In the genomic region with DNA sequence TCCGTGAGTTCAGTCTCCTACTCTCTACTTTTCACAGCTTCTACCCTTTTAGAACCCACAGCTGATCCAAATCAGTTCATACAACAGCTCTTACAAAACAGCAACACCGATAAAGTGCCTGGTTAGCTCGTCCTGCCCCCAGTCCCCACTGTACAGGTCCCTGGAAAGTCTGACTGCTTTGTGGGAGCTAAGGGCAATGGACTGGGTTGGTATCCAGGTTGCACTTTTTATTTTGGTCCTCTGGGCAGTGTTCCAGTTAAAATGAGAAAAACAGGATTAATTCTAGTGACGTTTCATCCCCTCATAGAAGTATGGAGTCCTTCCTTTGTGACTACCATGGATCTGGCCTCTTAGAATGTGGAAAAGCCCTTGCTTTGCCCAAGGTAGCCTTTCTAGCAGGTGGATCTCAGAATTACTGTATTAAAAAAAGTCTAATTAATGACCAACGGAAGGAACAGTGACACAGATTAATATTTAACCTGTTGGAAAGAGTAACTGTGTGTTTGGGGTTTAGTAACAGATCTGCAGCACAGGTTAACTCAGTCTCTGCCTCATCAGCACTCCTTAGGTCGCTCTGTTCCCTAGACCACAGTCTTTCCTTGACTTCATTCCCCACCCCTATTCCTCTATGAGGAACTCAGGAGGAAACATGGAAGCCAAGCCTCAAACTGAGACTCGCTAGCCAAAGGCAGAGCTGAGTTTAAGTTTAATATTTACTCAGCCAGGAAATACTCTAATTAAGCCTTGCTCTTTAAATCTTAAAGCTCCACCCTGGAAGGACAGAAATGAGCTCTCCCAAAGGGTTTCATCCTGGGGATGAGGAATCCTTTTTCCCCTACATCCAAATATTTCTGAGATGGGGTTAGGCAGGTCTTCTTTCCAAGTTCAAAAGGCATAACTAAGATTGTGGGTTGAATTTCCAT, we compare ENCODE assay signal across 22 cellular contexts. TPM values are rescaled to one million over a fixed set of nuclear protein-coding genes. Genes with fewer than 3 reads are reported as not detected.
A peak's percentile ranks its signal among the peaks of the same experiment; 100 is the strongest.
DNase-seq lines count a peak whose midpoint lies in the region; ATAC-seq, FAIRE-seq and TF ChIP-seq lines count a peak whose summit lies in the region.
"Had no signal": no experiment of that assay in that cellular context is flagged by ENCODE, and none has a peak within 500 bp of the region (broad histone marks: within the 10 kb centered on the region; RNA-seq: fewer than 3 reads in every experiment).

No MANE protein-coding gene starts in this region.

- H3K27ac ChIP-seq in left ventricle myocardium inferior (replicated peaks), result peak overlapping the region; percentile 17
- peak overlapping the region; percentile 83 to 87 for H3K27ac ChIP-seq in kidney (ENCODE audit: low read depth in 2 of 2, low read length in 2 of 2)
- no peak overlapping the region for H3K27ac ChIP-seq in mesendoderm (ENCODE audit: low read depth, low read length)
- H3K27ac ChIP-seq: 22Rv1, GM23248, KMS-11, transverse colon had no signal

- no CpG with 5 or more reads among the region's 7 CpGs for WGBS in mesendoderm (ENCODE audit: extremely low coverage, insufficient coverage, low lambda C conversion rate)

- no peak overlapping the region for H2BK5ac ChIP-seq in mesendoderm (ENCODE audit: low read length)

- peaks cover 35% of the 10 kb centered on the region for H3K4me1 ChIP-seq in left ventricle myocardium inferior
- H3K4me1 ChIP-seq in kidney (ENCODE audit: control insufficient read depth in 1 of 2, insufficient read depth in 1 of 2, low read depth in 1 of 2, low read length in 2 of 2), result peaks cover 20 to 37% of the 10 kb centered on the region in 2 donors
- peaks cover 24% of the 10 kb centered on the region for H3K4me1 ChIP-seq in mucosa of stomach (ENCODE audit: control insufficient read depth, insufficient read depth, low read length)
- no peaks in the 10 kb centered on the region for H3K4me1 ChIP-seq in mesendoderm (ENCODE audit: control insufficient read depth, low read depth, low read length)

- peaks cover 9% of the 10 kb centered on the region for H3K9me3 ChIP-seq in left ventricle myocardium inferior (replicated peaks)
- H3K9me3 ChIP-seq in kidney (ENCODE audit: control insufficient read depth in 1 of 2, low read length in 2 of 2), result peaks cover 0 to 2% of the 10 kb centered on the region in 2 donors
- H3K9me3 ChIP-seq in mucosa of stomach (ENCODE audit: control insufficient read depth, low read length), result no peaks in the 10 kb centered on the region
- H3K9me3 ChIP-seq: transverse colon had no signal

- intact Hi-C loops in left ventricle myocardium inferior (cut with micrococcal nuclease) (no loop called here), left cardiac atrium (cut with DNase I) (no loop called here), kidney (cut with DNase I) (no loop called here)

- no peak overlapping the region for H3K4me2 ChIP-seq in mesendoderm (ENCODE audit: low read length)
- H3K4me2 ChIP-seq: KMS-11 had no signal

- H3K23ac ChIP-seq in mesendoderm (ENCODE audit: low read length), result no peak overlapping the region

- H2BK120ac ChIP-seq in mesendoderm (ENCODE audit: low read depth, low read length), result no peak overlapping the region

- no peaks in the 10 kb centered on the region for H3K79me1 ChIP-seq in mesendoderm (ENCODE audit: low read length)

- TF ChIP-seq CTCF in left ventricle myocardium inferior (IDR thresholded peaks at IDR 0.05; ENCODE audit: borderline replicate concordance) (no peak), kidney (IDR thresholded peaks at IDR 0.05; ENCODE audit: borderline replicate concordance, extremely low read depth, insufficient read depth) (no peak)

- H3K27me3 ChIP-seq in left ventricle myocardium inferior (ENCODE audit: low read depth) (no peaks in the 10 kb centered on the region), mucosa of stomach (ENCODE audit: control insufficient read depth, insufficient read depth, low read length) (no peaks in the 10 kb centered on the region), mesendoderm (ENCODE audit: insufficient read depth, low read length, poor library complexity) (no peaks in the 10 kb centered on the region)
- H3K27me3 ChIP-seq: transverse colon had no signal

- no peak for ATAC-seq in left cardiac atrium
- ATAC-seq: activated CD4-positive, alpha-beta T cell treated with anti-CD3 and anti-CD28 coated beads for 36 hours; activated naive CD8-positive, alpha-beta T cell treated with anti-CD3 and anti-CD28 coated beads, Interleukin-2, amount 50 U/mL, for 24 hours; CD8-positive, alpha-beta T cell; natural killer cell had no signal

- H3K18ac ChIP-seq in mesendoderm (ENCODE audit: low read length), result no peak overlapping the region

- H4K8ac ChIP-seq in mesendoderm (ENCODE audit: low read depth, low read length), result no peak overlapping the region

- H3K4me3 ChIP-seq in left ventricle myocardium inferior (no peak overlapping the region), kidney (ENCODE audit: low read length in 2 of 2) (peak overlapping the region; percentile 7 to 15), mucosa of stomach (ENCODE audit: low read length) (no peak overlapping the region), mesendoderm (ENCODE audit: low read length) (no peak overlapping the region)
- H3K4me3 ChIP-seq: GM23248, transverse colon had no signal

- H3K36me3 ChIP-seq in left ventricle myocardium inferior, result no peaks in the 10 kb centered on the region
- H3K36me3 ChIP-seq in kidney (ENCODE audit: control insufficient read depth in 1 of 2, insufficient read depth in 2 of 2, low read length in 2 of 2), result no peaks in the 10 kb centered on the region
- no peaks in the 10 kb centered on the region for H3K36me3 ChIP-seq in mucosa of stomach (ENCODE audit: control insufficient read depth, insufficient read depth, low read length)
- no peaks in the 10 kb centered on the region for H3K36me3 ChIP-seq in mesendoderm (ENCODE audit: control insufficient read depth, insufficient read depth, low read length)
- H3K36me3 ChIP-seq: transverse colon had no signal

- no peak overlapping the region for H2AK5ac ChIP-seq in mesendoderm (ENCODE audit: low read length)

- H3K9ac ChIP-seq in kidney (ENCODE audit: low read length in 2 of 2) (peak overlapping the region in 1 of 2 donors; percentile 38), mucosa of stomach (ENCODE audit: low read length) (peak overlapping the region; percentile 2), mesendoderm (ENCODE audit: low read length) (no peak overlapping the region)
- H3K9ac ChIP-seq: GM23248, KMS-11 had no signal

- no peak for FAIRE-seq in kidney (lab: Jason Lieb, UNC)
- FAIRE-seq: G401.6 had no signal

- no peak for DNase-seq in left ventricle myocardium inferior
- no peak for DNase-seq in left cardiac atrium
- no peak for DNase-seq in kidney
- no peak for DNase-seq in AML-193 (lab: John Stamatoyannopoulos, UW)
- no peak for DNase-seq in mesendoderm
- DNase-seq in GM03348 (ENCODE audit: low spot score), result no peak
- DNase-seq in NCI-H1105 treated with DMSO at 0.1 percent for 48 hours (lab: John Stamatoyannopoulos, UW), result no peak
- DNase-seq: activated CD4-positive, alpha-beta T cell treated with anti-CD3 and anti-CD28 coated beads for 36 hours; activated gamma-delta T cell treated with Interleukin-2 at 50 U/mL for 16 hours; activated naive CD8-positive, alpha-beta T cell treated with anti-CD3 and anti-CD28 coated beads, Interleukin-2, amount 50 U/mL, for 24 hours; activated T-cell treated with anti-CD3 and anti-CD28 coated beads, Interleukin-2, amount 50 U/mL, for 1 hour; CD8-positive, alpha-beta T cell; effector CD8-positive, alpha-beta T cell; erythroblast; natural killer cell; NCI-H146; transverse colon had no signal

- no peak overlapping the region for H3K56ac ChIP-seq in mesendoderm (ENCODE audit: low read length)

- H2BK15ac ChIP-seq in mesendoderm (replicated peaks; ENCODE audit: low read depth), result no peak overlapping the region

- H3K79me2 ChIP-seq in mesendoderm (ENCODE audit: control insufficient read depth, insufficient read depth, low read length), result no peaks in the 10 kb centered on the region

- no peak overlapping the region for H4K5ac ChIP-seq in mesendoderm (ENCODE audit: low read length)

- H3K4ac ChIP-seq in mesendoderm (ENCODE audit: low read depth, low read length), result no peak overlapping the region

RNA-seq across cellular contexts. Expression of gene ITGA6, which starts 52.8 kb away (rescaled TPM):
- total RNA-seq in left ventricle myocardium inferior, result 42.0 TPM
- total RNA-seq in left cardiac atrium, result 10 to 100 TPM; 47.0 to 53.3 TPM
- total RNA-seq in kidney, result 89.1 TPM
- 32.8 TPM for polyA plus RNA-seq in kidney (ENCODE audit: insufficient read depth, low read depth, low replicate concordance)
- 25.4 TPM for polyA plus RNA-seq in mesendoderm (2013, experiment 1 of 2)
- 26.4 TPM for polyA plus RNA-seq in mesendoderm (2013, experiment 2 of 2)

Comparison
In these comparisons a context has a peak if more than half of its experiments do, and no peak if none do; other contexts are left out.
1. H3K4me3 ChIP-seq: peak in kidney (2 of 2); none in left ventricle myocardium inferior (single experiment), mucosa of stomach (single experiment) and mesendoderm (single experiment).